Comparison of ENCODE assay signal across 17 cellular contexts in genomic region chr10:132257907-132258306, GRCh38.
"Had no signal": no experiment of that assay in that cellular context is flagged by ENCODE, and none has a peak within 500 bp of the region (broad histone marks: within the 10 kb centered on the region; RNA-seq: fewer than 3 reads in every experiment).

No MANE protein-coding gene starts in this region.

- H3K27ac ChIP-seq: Peyer's patch, SJCRH30 had no signal

- DNase-seq: KBM-7, NCI-H1048, NCI-H1105, NCI-H1436 treated with DMSO at 0.1 percent for 48 hours, NCI-H1694, NCI-H187 treated with DMSO at 0.1 percent for 48 hours, NCI-H2029 treated with DMSO at 0.1 percent for 48 hours, NCI-H2171 treated with DMSO at 0.1 percent for 48 hours, NCI-H345, NCI-H446 treated with DMSO at 0.1 percent for 48 hours, NCI-H510A treated with DMSO at 0.1 percent for 48 hours, NCI-H526, NCI-H82, Peyer's patch, SHP77 treated with DMSO at 0.1 percent for 48 hours, SJCRH30 had no signal

- H3K4me3 ChIP-seq: Peyer's patch, SJCRH30 had no signal

- H3K36me3 ChIP-seq: Peyer's patch, SJCRH30 had no signal

- H3K4me1 ChIP-seq: Peyer's patch, SJCRH30 had no signal

- ATAC-seq: Right ventricle myocardium inferior had no signal

- H3K9me3 ChIP-seq: Peyer's patch, SJCRH30 had no signal

- H3K27me3 ChIP-seq: Peyer's patch, SJCRH30 had no signal
